13 cellular contexts compared by ENCODE assay signal in genomic region chr5:126031989-126032716, GRCh38.
A peak's percentile ranks its signal among the peaks of the same experiment; 100 is the strongest.
DNase-seq lines count a peak whose midpoint lies in the region; ATAC-seq and TF ChIP-seq lines count a peak whose summit lies in the region.
"Had no signal": no experiment of that assay in that cellular context is flagged by ENCODE, and none has a peak within 500 bp of the region (broad histone marks: within the 10 kb centered on the region; RNA-seq: fewer than 3 reads in every experiment).

No MANE protein-coding gene starts in this region.

- no peaks in the 10 kb centered on the region for H3K4me1 ChIP-seq in SK-N-SH (ENCODE audit: control insufficient read depth in 1 of 2, insufficient read depth in 2 of 2, low read depth in 1 of 2, low read length in 1 of 2)
- H3K4me1 ChIP-seq in heart right ventricle: peaks cover 0 to 13% (median 0%) of the 10 kb centered on the region in 9 donors
- peaks cover 0 to 11% (median 0%) of the 10 kb centered on the region in 4 donors for H3K4me1 ChIP-seq in tibial artery
- H3K4me1 ChIP-seq: upper lobe of left lung had no signal

- H3F3A ChIP-seq in SK-N-SH (replicated peaks; ENCODE audit: insufficient read depth): no peaks in the 10 kb centered on the region

- intact Hi-C loops in heart right ventricle (cut with DNase I): no loop called here
- intact Hi-C loops in tibial artery (cut with DNase I; ENCODE audit: low total_unique reads): no loop called here

- CTCF ChIA-PET in SK-N-SH (lab: Yijun Ruan, JAX): interaction anchor here (0.7 to 1.4 kb wide), 3 partner anchors 10 to 812 kb away, joined by 3 read pairs; no protein-coding TSS in a partner anchor

- no peak for TF ChIP-seq RAD21 in SK-N-SH (IDR thresholded peaks at IDR 0.05; ENCODE audit: low read length)

- H3K27ac ChIP-seq in SK-N-SH (ENCODE audit: low read depth in 2 of 2, low read length in 1 of 2) (no peak overlapping the region), heart right ventricle (peak overlapping the region in 1 of 10 donors; percentile 14), tibial artery (no peak overlapping the region)
- H3K27ac ChIP-seq: SK-N-MC, upper lobe of left lung had no signal

- no peaks in the 10 kb centered on the region for H3K79me2 ChIP-seq in SK-N-SH (ENCODE audit: insufficient read depth)

- H4K20me1 ChIP-seq in SK-N-SH (ENCODE audit: insufficient read depth): no peaks in the 10 kb centered on the region

- H3K9ac ChIP-seq in SK-N-SH: no peak overlapping the region

- DNase-seq in SK-N-SH (no peak), astrocyte of the cerebellum (ENCODE audit: low read depth) (peak; percentile 57), heart right ventricle (peak; percentile 57 to 81), tibial artery (peak; percentile 46 to 81), NOMO-1 treated with dmso at 0.1 percent for 144 hours (lab: John Stamatoyannopoulos, UW; ENCODE audit: unreplicated experiment) (no peak)
- DNase-seq in stimulated activated CD4-positive, alpha-beta T cell treated with anti-CD3 and anti-CD28 coated beads, Interleukin-12 subunit alpha, Interleukin-12 subunit beta, amount 100 ng/mL, for 4 hours: no peak
- DNase-seq: activated CD4-positive, alpha-beta T cell treated with anti-CD3 and anti-CD28 coated beads, Interleukin-2, amount 50 U/mL, for 48 hours; activated naive CD4-positive, alpha-beta T cell treated with anti-CD3 and anti-CD28 coated beads, Interleukin-2, amount 50 U/mL, for 16 hours; upper lobe of left lung had no signal

- in situ Hi-C loops in astrocyte of the cerebellum (cut with HindIII; ENCODE audit: low sequenced_read_pairs): no loop called here

- POLR2A ChIA-PET in SK-N-SH (lab: Yijun Ruan, JAX): no interaction called here

- ATAC-seq in SK-N-SH treated with all-trans-retinoic acid at 6 μM for 48 hours: 0 out of 3 replicates have a peak, but pooled peaks have one; percentile 33
- peak; percentile 81 to 96 (median 93) for ATAC-seq in heart right ventricle
- no peak for ATAC-seq in HG03196 (IDR thresholded peaks at IDR 0.05; ENCODE audit: unreplicated experiment)
- ATAC-seq: left colon had no signal

- H3K4me3 ChIP-seq in SK-N-SH (ENCODE audit: low read depth in 2 of 2, low read length in 1 of 2): no peak overlapping the region
- H3K4me3 ChIP-seq in astrocyte of the cerebellum (ENCODE audit: low read depth, low read length): no peak overlapping the region
- H3K4me3 ChIP-seq in heart right ventricle: no peak overlapping the region
- H3K4me3 ChIP-seq in tibial artery: no peak overlapping the region
- H3K4me3 ChIP-seq: SK-N-MC, upper lobe of left lung had no signal

- 64% methylated on average over 7 of the region's 7 CpGs for WGBS in SK-N-SH (ENCODE audit: low lambda C conversion rate)
- WGBS in heart right ventricle, 2 donors: 59 to 63% methylated on average over 7 of the region's 7 CpGs

- no peaks in the 10 kb centered on the region for H3K9me2 ChIP-seq in SK-N-SH

- no peak overlapping the region for H3K4me2 ChIP-seq in SK-N-SH

- H3K9me3 ChIP-seq in SK-N-SH (no peaks in the 10 kb centered on the region), heart right ventricle (peaks cover 0 to 42% (median 17%) of the 10 kb centered on the region in 11 donors), tibial artery (peaks cover 0 to 5% (median 0%) of the 10 kb centered on the region in 3 donors)

- H3K27me3 ChIP-seq in SK-N-SH (ENCODE audit: insufficient read depth): no peaks in the 10 kb centered on the region
- H3K27me3 ChIP-seq in heart right ventricle: no peaks in the 10 kb centered on the region
- H3K27me3 ChIP-seq in tibial artery: no peaks in the 10 kb centered on the region
- H3K27me3 ChIP-seq: upper lobe of left lung had no signal

- no peak for TF ChIP-seq EP300 in SK-N-SH (IDR thresholded peaks at IDR 0.05; ENCODE audit: borderline replicate concordance in 1 of 2, low read depth in 1 of 2, low read length in 1 of 2)

- H2AFZ ChIP-seq in SK-N-SH (ENCODE audit: low read depth): no peak overlapping the region

- H3K36me3 ChIP-seq in SK-N-SH (replicated peaks in 1 of 2; ENCODE audit: control insufficient read depth in 1 of 2, insufficient read depth in 2 of 2, low read length in 1 of 2): no peaks in the 10 kb centered on the region
- no peaks in the 10 kb centered on the region for H3K36me3 ChIP-seq in heart right ventricle
- H3K36me3 ChIP-seq in tibial artery: no peaks in the 10 kb centered on the region
- H3K36me3 ChIP-seq: upper lobe of left lung had no signal

- TF ChIP-seq CTCF in SK-N-SH (IDR thresholded peaks at IDR 0.05) (no peak), astrocyte of the cerebellum (IDR thresholded peaks at IDR 0.05; ENCODE audit: low read depth, low read length, missing control alignments) (no peak), heart right ventricle (IDR thresholded peaks at IDR 0.05) (no peak), tibial artery (IDR thresholded peaks at IDR 0.05) (no peak)

TF ChIP-seq in SK-N-SH treated with all-trans-retinoic acid at 6 μM for 48 hours, 23 proteins besides CTCF, POLR2A, EP300 and RAD21 (continues in another document):
- no peak for TF ChIP-seq PATZ1 (CRISPR knock-in tag; IDR thresholded peaks at IDR 0.05; ENCODE audit: borderline replicate concordance)
- no peak for TF ChIP-seq ZC3H10 (CRISPR knock-in tag; IDR thresholded peaks at IDR 0.05)
- TF ChIP-seq TOX (CRISPR knock-in tag; IDR thresholded peaks at IDR 0.05; ENCODE audit: borderline replicate concordance): no peak
- no peak for TF ChIP-seq ZNF8 (CRISPR knock-in tag; IDR thresholded peaks at IDR 0.05)
- TF ChIP-seq SNAI2 (CRISPR knock-in tag; IDR thresholded peaks at IDR 0.05): no peak
- no peak for TF ChIP-seq RARB (CRISPR knock-in tag; IDR thresholded peaks at IDR 0.05)
- TF ChIP-seq ARNTL (CRISPR knock-in tag; IDR thresholded peaks at IDR 0.05; ENCODE audit: borderline replicate concordance, low read depth): no peak

TF ChIP-seq in SK-N-SH, 30 proteins besides CTCF, POLR2A, EP300 and RAD21:
- TF ChIP-seq RXRA (IDR thresholded peaks at IDR 0.05; ENCODE audit: borderline replicate concordance, low read depth): no peak
- no peak for TF ChIP-seq TAF1 (IDR thresholded peaks at IDR 0.05; ENCODE audit: borderline replicate concordance, low read depth, low read length)
- no peak for TF ChIP-seq EZH2phosphoT487 (IDR thresholded peaks at IDR 0.05; ENCODE audit: borderline replicate concordance, low read depth)
- TF ChIP-seq MEF2A (IDR thresholded peaks at IDR 0.05; ENCODE audit: borderline replicate concordance, low read depth): no peak
- TF ChIP-seq TEAD4 (IDR thresholded peaks at IDR 0.05; ENCODE audit: borderline replicate concordance, insufficient read depth): no peak
- no peak for TF ChIP-seq MXI1 (IDR thresholded peaks at IDR 0.05; ENCODE audit: low read depth, low read length)
- no peak for TF ChIP-seq FOXJ3 (CRISPR knock-in tag; IDR thresholded peaks at IDR 0.05)
- no peak for TF ChIP-seq FOSL2 (IDR thresholded peaks at IDR 0.05; ENCODE audit: borderline replicate concordance, low read depth)
- TF ChIP-seq USF2 (IDR thresholded peaks at IDR 0.05; ENCODE audit: borderline replicate concordance, low read depth, low read length): no peak
- no peak for TF ChIP-seq FOXM1 (IDR thresholded peaks at IDR 0.05; ENCODE audit: low read depth)
- TF ChIP-seq GABPA (IDR thresholded peaks at IDR 0.05; ENCODE audit: low read depth): no peak
- TF ChIP-seq RCOR1 (IDR thresholded peaks at IDR 0.05; ENCODE audit: low read length): no peak
- no peak for TF ChIP-seq CHD2 (IDR thresholded peaks at IDR 0.05; ENCODE audit: low read length, partially characterized antibody)
- no peak for TF ChIP-seq NFIC (IDR thresholded peaks at IDR 0.05; ENCODE audit: borderline replicate concordance)

Comparison
In these comparisons a context has a peak if more than half of its experiments do, and no peak if none do; other contexts are left out.
1. DNase-seq: peak in astrocyte of the cerebellum (single experiment), heart right ventricle (2 of 2) and tibial artery (2 of 2); none in SK-N-SH (single experiment), stimulated activated CD4-positive, alpha-beta T cell treated with anti-CD3 and anti-CD28 coated beads, Interleukin-12 subunit alpha, Interleukin-12 subunit beta, amount 100 ng/mL, for 4 hours (single experiment) and NOMO-1 treated with dmso at 0.1 percent for 144 hours (single experiment).